1 cellular context compared by ENCODE assay signal in the genomic region with DNA sequence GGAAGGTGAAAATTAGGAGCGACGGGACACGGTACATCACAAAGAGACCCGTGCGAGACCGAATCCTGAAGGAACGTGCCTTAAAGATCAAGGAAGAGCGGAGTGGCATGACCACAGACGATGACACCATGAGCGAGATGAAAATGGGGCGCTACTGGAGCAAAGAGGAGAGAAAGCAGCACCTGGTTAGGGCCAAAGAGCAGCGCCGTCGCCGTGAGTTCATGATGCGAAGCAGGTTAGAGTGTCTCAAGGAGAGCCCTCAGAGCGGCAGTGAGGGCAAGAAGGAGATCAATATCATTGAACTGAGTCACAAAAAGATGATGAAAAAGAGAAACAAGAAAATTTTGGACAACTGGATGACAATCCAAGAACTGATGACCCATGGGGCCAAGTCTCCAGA.
TF ChIP-seq lines count a peak whose summit lies in the region.

No MANE protein-coding gene starts in this region.

TF ChIP-seq in GM23338, 12 proteins besides CTCF, POLR2A, EP300 and RAD21 (continued from another document):
- TF ChIP-seq, protein P1, sequence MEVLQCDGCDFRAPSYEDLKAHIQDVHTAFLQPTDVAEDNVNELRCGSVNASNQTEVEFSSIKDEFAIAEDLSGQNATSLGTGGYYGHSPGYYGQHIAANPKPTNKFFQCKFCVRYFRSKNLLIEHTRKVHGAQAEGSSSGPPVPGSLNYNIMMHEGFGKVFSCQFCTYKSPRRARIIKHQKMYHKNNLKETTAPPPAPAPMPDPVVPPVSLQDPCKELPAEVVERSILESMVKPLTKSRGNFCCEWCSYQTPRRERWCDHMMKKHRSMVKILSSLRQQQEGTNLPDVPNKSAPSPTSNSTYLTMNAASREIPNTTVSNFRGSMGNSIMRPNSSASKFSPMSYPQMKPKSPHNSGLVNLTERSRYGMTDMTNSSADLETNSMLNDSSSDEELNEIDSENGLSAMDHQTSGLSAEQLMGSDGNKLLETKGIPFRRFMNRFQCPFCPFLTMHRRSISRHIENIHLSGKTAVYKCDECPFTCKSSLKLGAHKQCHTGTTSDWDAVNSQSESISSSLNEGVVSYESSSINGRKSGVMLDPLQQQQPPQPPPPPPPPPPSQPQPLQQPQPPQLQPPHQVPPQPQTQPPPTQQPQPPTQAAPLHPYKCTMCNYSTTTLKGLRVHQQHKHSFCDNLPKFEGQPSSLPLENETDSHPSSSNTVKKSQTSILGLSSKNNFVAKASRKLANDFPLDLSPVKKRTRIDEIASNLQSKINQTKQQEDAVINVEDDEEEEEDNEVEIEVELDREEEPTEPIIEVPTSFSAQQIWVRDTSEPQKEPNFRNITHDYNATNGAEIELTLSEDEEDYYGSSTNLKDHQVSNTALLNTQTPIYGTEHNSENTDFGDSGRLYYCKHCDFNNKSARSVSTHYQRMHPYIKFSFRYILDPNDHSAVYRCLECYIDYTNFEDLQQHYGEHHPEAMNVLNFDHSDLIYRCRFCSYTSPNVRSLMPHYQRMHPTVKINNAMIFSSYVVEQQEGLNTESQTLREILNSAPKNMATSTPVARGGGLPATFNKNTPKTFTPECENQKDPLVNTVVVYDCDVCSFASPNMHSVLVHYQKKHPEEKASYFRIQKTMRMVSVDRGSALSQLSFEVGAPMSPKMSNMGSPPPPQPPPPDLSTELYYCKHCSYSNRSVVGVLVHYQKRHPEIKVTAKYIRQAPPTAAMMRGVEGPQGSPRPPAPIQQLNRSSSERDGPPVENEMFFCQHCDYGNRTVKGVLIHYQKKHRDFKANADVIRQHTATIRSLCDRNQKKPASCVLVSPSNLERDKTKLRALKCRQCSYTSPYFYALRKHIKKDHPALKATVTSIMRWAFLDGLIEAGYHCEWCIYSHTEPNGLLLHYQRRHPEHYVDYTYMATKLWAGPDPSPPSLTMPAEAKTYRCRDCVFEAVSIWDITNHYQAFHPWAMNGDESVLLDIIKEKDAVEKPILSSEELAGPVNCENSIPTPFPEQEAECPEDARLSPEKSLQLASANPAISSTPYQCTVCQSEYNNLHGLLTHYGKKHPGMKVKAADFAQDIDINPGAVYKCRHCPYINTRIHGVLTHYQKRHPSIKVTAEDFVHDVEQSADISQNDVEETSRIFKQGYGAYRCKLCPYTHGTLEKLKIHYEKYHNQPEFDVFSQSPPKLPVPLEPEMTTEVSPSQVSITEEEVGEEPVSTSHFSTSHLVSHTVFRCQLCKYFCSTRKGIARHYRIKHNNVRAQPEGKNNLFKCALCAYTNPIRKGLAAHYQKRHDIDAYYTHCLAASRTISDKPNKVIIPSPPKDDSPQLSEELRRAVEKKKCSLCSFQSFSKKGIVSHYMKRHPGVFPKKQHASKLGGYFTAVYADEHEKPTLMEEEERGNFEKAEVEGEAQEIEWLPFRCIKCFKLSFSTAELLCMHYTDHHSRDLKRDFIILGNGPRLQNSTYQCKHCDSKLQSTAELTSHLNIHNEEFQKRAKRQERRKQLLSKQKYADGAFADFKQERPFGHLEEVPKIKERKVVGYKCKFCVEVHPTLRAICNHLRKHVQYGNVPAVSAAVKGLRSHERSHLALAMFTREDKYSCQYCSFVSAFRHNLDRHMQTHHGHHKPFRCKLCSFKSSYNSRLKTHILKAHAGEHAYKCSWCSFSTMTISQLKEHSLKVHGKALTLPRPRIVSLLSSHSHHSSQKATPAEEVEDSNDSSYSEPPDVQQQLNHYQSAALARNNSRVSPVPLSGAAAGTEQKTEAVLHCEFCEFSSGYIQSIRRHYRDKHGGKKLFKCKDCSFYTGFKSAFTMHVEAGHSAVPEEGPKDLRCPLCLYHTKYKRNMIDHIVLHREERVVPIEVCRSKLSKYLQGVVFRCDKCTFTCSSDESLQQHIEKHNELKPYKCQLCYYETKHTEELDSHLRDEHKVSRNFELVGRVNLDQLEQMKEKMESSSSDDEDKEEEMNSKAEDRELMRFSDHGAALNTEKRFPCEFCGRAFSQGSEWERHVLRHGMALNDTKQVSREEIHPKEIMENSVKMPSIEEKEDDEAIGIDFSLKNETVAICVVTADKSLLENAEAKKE (CRISPR knock-in tag; IDR thresholded peaks at IDR 0.05), result no peak
TF ChIP-seq in GM23338: peak in this region for 0.
